Comparison of ENCODE assay signal across 8 cellular contexts in the genomic region with DNA sequence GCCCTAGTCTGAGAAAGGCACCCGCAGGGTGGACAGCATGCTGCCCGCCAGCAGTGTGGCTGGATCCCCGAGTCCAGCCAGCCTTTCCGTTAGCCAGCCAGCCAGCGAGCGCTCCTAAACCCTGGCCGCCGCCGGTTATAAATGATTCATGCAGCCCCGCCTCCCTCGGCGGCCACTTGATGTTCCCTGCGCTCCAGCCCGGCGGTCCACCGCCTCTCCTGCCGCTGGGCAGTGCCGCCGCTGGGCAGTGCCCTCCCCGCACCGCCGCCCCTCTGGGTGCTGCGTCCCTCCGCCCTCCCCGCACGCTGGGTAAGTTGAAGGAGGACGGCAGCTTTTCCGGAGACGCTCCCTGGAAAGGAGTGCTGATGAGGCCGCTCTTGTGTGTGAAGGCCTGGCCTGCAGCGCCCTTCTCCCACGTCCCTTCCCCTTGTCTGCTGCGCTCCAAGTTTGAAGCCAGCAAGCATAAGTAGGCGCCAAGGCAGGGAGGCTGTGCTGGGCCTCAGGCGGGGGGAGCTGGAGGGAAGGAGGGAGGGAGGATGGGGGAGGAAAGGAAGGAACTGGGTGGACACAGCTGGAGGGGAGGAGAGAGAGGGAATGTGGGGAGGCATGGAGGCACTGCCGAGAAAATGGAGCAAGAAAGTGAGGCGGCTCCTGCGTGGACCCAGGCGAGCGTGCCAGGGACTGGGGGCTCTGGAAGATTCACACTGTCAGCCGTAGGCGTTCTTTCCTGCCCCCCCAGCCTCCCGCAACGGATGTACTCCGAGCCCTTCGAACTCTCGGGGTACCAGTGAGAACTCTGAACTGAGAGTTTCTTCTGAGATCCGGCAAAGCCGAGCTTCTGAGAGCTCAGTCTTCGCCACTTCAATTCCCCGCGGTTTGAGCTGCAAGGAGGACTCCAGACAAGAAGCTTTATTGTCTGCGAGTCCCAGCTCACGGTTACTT.
DNase-seq lines count a peak whose midpoint lies in the region; ATAC-seq, FAIRE-seq and TF ChIP-seq lines count a peak whose summit lies in the region.

No MANE protein-coding gene starts in this region.

- H3K79me2 ChIP-seq in SK-N-SH (ENCODE audit: insufficient read depth): peaks cover 31% of the 10 kb centered on the region; the same call in 1 of the 2 replicates

- no peaks in the 10 kb centered on the region for H3K27me3 ChIP-seq in SK-N-SH (ENCODE audit: insufficient read depth)

- H3K36me3 ChIP-seq in SK-N-SH (replicated peaks in 1 of 2; ENCODE audit: control insufficient read depth in 1 of 2, insufficient read depth in 2 of 2, low read length in 1 of 2): no peaks in the 10 kb centered on the region

- H2AFZ ChIP-seq in SK-N-SH (ENCODE audit: low read depth): peak overlapping the region; percentile 79; the same call in 1 of the 2 replicates

- H3K27ac ChIP-seq in SK-N-SH (ENCODE audit: low read depth in 2 of 2, low read length in 1 of 2): peak overlapping the region in 1 of 2 experiments; percentile 63; a peak in 2 of 4 replicates

- TF ChIP-seq CTCF in SK-N-SH (IDR thresholded peaks at IDR 0.05): no peak

- H3F3A ChIP-seq in SK-N-SH (replicated peaks; ENCODE audit: insufficient read depth): peaks cover 3% of the 10 kb centered on the region

- peaks cover 24 to 25% of the 10 kb centered on the region in 2 experiments for H3K4me1 ChIP-seq in SK-N-SH (ENCODE audit: control insufficient read depth in 1 of 2, insufficient read depth in 2 of 2, low read depth in 1 of 2, low read length in 1 of 2)

- WGBS in SK-N-SH (ENCODE audit: low lambda C conversion rate): 85% methylated on average over 26 of the region's 54 CpGs

- POLR2A ChIA-PET in SK-N-SH (lab: Yijun Ruan, JAX): no interaction called here

- ATAC-seq in GM18858 (IDR thresholded peaks at IDR 0.05; ENCODE audit: unreplicated experiment) (no peak), HG03571 (IDR thresholded peaks at IDR 0.05; ENCODE audit: unreplicated experiment) (no peak)

- peak overlapping the region; percentile 51; the same call in 1 of the 2 replicates for H3K9ac ChIP-seq in SK-N-SH

- DNase-seq in C1 segment of cervical spinal cord (lab: John Stamatoyannopoulos, UW) (peak in 12 of 14 donors; percentile 36 to 81 (median 60)), SK-N-SH (peak; percentile 84), frontal cortex (ENCODE audit: low spot score in 2 of 2) (peak; percentile 47 to 80), nucleus accumbens (lab: John Stamatoyannopoulos, UW) (peak in 43 of 56 donors; percentile 13 to 83 (median 54)), NCI-H2029 treated with DMSO at 0.1 percent for 48 hours (lab: John Stamatoyannopoulos, UW) (no peak), NCI-H146 treated with DMSO at 0.1 percent for 48 hours (lab: John Stamatoyannopoulos, UW; ENCODE audit: unreplicated experiment) (no peak)

- no peak for TF ChIP-seq RAD21 in SK-N-SH (IDR thresholded peaks at IDR 0.05; ENCODE audit: low read length)

- no peak for TF ChIP-seq EP300 in SK-N-SH (IDR thresholded peaks at IDR 0.05; ENCODE audit: borderline replicate concordance in 1 of 2, low read depth in 1 of 2, low read length in 1 of 2)

- peaks cover 3% of the 10 kb centered on the region; the same call in 1 of the 2 replicates for H4K20me1 ChIP-seq in SK-N-SH (ENCODE audit: insufficient read depth)

- no peaks in the 10 kb centered on the region for H3K9me3 ChIP-seq in SK-N-SH

- CTCF ChIA-PET in SK-N-SH (lab: Yijun Ruan, JAX): interaction anchor here (1.1 to 1.8 kb wide), 5 partner anchors 9 to 172 kb away, joined by 3 to 5 read pairs (median 3); a partner anchor contains a TSS

- no peak for FAIRE-seq in frontal cortex (lab: Jason Lieb, UNC)

- peak overlapping the region; percentile 80 for H3K4me2 ChIP-seq in SK-N-SH

- no peaks in the 10 kb centered on the region for H3K9me2 ChIP-seq in SK-N-SH

- H3K4me3 ChIP-seq in SK-N-SH (ENCODE audit: low read depth in 2 of 2, low read length in 1 of 2): peak overlapping the region; percentile 22 to 53; a peak in 3 of 4 replicates

TF ChIP-seq in SK-N-SH, 30 proteins besides CTCF, POLR2A, EP300 and RAD21 (continues in another document):
- TF ChIP-seq RFX5 (IDR thresholded peaks at IDR 0.05; ENCODE audit: low read length) (no peak), MEF2A (IDR thresholded peaks at IDR 0.05; ENCODE audit: borderline replicate concordance, low read depth) (no peak), FOXJ3 (CRISPR knock-in tag; IDR thresholded peaks at IDR 0.05) (no peak), TEAD4 (IDR thresholded peaks at IDR 0.05; ENCODE audit: borderline replicate concordance, insufficient read depth) (no peak), NRF1 (IDR thresholded peaks at IDR 0.05; ENCODE audit: low read depth, low read length) (no peak), RXRA (IDR thresholded peaks at IDR 0.05; ENCODE audit: borderline replicate concordance, low read depth) (no peak), SIN3A (IDR thresholded peaks at IDR 0.05; ENCODE audit: borderline replicate concordance, low read depth, low read length) (no peak), JUND (IDR thresholded peaks at IDR 0.05) (no peak; the same call in 1 of the 2 replicates), YY1 (IDR thresholded peaks at IDR 0.05; ENCODE audit: low read depth) (no peak), EZH2phosphoT487 (IDR thresholded peaks at IDR 0.05; ENCODE audit: borderline replicate concordance, low read depth) (no peak), RCOR1 (IDR thresholded peaks at IDR 0.05; ENCODE audit: low read length) (no peak), MXI1 (IDR thresholded peaks at IDR 0.05; ENCODE audit: low read depth, low read length) (no peak), POLR2AphosphoS5 (IDR thresholded peaks at IDR 0.05; ENCODE audit: low read depth, low read length) (no peak), FOXM1 (IDR thresholded peaks at IDR 0.05; ENCODE audit: low read depth) (no peak), GABPA (IDR thresholded peaks at IDR 0.05; ENCODE audit: low read depth) (no peak), SMC3 (IDR thresholded peaks at IDR 0.05; ENCODE audit: low read depth, low read length) (no peak)
- TF ChIP-seq, protein P1, sequence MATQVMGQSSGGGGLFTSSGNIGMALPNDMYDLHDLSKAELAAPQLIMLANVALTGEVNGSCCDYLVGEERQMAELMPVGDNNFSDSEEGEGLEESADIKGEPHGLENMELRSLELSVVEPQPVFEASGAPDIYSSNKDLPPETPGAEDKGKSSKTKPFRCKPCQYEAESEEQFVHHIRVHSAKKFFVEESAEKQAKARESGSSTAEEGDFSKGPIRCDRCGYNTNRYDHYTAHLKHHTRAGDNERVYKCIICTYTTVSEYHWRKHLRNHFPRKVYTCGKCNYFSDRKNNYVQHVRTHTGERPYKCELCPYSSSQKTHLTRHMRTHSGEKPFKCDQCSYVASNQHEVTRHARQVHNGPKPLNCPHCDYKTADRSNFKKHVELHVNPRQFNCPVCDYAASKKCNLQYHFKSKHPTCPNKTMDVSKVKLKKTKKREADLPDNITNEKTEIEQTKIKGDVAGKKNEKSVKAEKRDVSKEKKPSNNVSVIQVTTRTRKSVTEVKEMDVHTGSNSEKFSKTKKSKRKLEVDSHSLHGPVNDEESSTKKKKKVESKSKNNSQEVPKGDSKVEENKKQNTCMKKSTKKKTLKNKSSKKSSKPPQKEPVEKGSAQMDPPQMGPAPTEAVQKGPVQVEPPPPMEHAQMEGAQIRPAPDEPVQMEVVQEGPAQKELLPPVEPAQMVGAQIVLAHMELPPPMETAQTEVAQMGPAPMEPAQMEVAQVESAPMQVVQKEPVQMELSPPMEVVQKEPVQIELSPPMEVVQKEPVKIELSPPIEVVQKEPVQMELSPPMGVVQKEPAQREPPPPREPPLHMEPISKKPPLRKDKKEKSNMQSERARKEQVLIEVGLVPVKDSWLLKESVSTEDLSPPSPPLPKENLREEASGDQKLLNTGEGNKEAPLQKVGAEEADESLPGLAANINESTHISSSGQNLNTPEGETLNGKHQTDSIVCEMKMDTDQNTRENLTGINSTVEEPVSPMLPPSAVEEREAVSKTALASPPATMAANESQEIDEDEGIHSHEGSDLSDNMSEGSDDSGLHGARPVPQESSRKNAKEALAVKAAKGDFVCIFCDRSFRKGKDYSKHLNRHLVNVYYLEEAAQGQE (IDR thresholded peaks at IDR 0.05; ENCODE audit: low read depth, low read length): no peak
- TF ChIP-seq, protein P2, sequence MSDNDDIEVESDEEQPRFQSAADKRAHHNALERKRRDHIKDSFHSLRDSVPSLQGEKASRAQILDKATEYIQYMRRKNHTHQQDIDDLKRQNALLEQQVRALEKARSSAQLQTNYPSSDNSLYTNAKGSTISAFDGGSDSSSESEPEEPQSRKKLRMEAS (IDR thresholded peaks at IDR 0.05; ENCODE audit: low read depth): peak; percentile 32; the same call in 1 of the 2 replicates
- TF ChIP-seq, protein P3, sequence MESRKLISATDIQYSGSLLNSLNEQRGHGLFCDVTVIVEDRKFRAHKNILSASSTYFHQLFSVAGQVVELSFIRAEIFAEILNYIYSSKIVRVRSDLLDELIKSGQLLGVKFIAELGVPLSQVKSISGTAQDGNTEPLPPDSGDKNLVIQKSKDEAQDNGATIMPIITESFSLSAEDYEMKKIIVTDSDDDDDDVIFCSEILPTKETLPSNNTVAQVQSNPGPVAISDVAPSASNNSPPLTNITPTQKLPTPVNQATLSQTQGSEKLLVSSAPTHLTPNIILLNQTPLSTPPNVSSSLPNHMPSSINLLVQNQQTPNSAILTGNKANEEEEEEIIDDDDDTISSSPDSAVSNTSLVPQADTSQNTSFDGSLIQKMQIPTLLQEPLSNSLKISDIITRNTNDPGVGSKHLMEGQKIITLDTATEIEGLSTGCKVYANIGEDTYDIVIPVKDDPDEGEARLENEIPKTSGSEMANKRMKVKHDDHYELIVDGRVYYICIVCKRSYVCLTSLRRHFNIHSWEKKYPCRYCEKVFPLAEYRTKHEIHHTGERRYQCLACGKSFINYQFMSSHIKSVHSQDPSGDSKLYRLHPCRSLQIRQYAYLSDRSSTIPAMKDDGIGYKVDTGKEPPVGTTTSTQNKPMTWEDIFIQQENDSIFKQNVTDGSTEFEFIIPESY (IDR thresholded peaks at IDR 0.05; ENCODE audit: borderline replicate concordance, low read depth): no peak
- TF ChIP-seq, protein P4, sequence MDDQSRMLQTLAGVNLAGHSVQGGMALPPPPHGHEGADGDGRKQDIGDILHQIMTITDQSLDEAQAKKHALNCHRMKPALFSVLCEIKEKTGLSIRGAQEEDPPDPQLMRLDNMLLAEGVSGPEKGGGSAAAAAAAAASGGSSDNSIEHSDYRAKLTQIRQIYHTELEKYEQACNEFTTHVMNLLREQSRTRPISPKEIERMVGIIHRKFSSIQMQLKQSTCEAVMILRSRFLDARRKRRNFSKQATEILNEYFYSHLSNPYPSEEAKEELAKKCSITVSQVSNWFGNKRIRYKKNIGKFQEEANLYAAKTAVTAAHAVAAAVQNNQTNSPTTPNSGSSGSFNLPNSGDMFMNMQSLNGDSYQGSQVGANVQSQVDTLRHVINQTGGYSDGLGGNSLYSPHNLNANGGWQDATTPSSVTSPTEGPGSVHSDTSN (IDR thresholded peaks at IDR 0.05): 0 out of 2 replicates have a peak, but pooled peaks have one; percentile 10

Comparison
In these comparisons a context has a peak if more than half of its experiments do, and no peak if none do; other contexts are left out.
1. DNase-seq: peak in C1 segment of cervical spinal cord (12 of 14), SK-N-SH (single experiment), frontal cortex (2 of 2) and nucleus accumbens (43 of 56); none in NCI-H2029 treated with DMSO at 0.1 percent for 48 hours (single experiment) and NCI-H146 treated with DMSO at 0.1 percent for 48 hours (single experiment).